In the genomic region with DNA sequence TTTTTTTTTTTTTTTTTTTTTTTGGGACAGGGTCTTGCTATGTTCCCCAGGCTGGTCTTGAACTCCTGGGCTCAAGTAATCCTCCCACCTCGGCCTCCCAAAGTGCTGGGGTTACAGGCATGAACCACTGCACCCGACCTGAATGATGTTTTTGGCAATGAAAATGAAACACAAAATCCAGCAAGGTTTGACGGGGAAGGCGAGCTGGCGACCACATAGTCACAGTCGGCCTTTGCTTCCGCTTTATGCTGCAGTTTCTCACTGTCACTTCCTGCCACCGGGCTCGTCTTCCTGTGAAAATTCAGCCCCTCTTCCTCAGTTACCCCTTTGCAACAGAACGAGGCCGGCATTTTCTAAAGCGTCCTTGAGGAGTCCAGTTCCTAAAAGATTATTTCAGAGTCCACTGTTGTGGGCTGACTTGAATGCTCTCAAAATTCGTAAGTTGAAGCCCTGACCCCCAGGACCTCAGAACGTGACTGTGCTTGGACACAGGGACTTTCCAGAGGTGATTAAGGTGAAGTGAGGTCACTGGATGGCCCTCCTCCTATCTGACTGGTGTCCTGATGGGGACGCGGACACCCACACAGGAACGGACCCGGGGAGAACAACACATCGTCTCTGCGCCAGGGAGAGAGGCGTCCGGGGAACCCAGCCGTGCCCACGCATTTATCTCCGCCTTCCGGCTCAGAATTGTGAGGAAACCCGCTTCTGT, we compare ENCODE assay signal across 7 cellular contexts. TPM values are rescaled to one million over a fixed set of nuclear protein-coding genes. Genes with fewer than 3 reads are reported as not detected.
DNase-seq lines count a peak whose midpoint lies in the region; ATAC-seq lines count a peak whose summit lies in the region.

No MANE protein-coding gene starts in this region.

- H2BK5ac ChIP-seq in neuronal stem cell (ENCODE audit: low read length), result no peak overlapping the region

- H3K36me3 Mint-ChIP-seq in activated naive CD4-positive, alpha-beta T cell treated with anti-CD3 and anti-CD28 coated beads, Interleukin-2, amount 50 U/mL, for 24 hours, result no peaks in the 10 kb centered on the region

- H4K91ac ChIP-seq in neuronal stem cell (ENCODE audit: low read depth, low read length, poor library complexity), result no peak overlapping the region

- H3K4me3 ChIP-seq in neuronal stem cell (ENCODE audit: low read length in 2 of 2), result no peak overlapping the region

- no peak overlapping the region for H3K4ac ChIP-seq in neuronal stem cell (ENCODE audit: low read length)

- H3K9me3 ChIP-seq in neuronal stem cell (replicated peaks in 1 of 2; ENCODE audit: control insufficient read depth in 2 of 2, insufficient read depth in 1 of 2, low read depth in 1 of 2, low read length in 2 of 2), result peaks cover 2 to 5% of the 10 kb centered on the region in 2 donors

- peak overlapping the region; percentile 95 for H3K27ac Mint-ChIP-seq in activated naive CD4-positive, alpha-beta T cell treated with anti-CD3 and anti-CD28 coated beads, Interleukin-2, amount 50 U/mL, for 24 hours

- H3K4me3 Mint-ChIP-seq in activated naive CD4-positive, alpha-beta T cell treated with anti-CD3 and anti-CD28 coated beads, Interleukin-2, amount 50 U/mL, for 24 hours, result peak overlapping the region; percentile 88

- WGBS in neuronal stem cell (ENCODE audit: extremely low coverage in 2 of 2, insufficient read length in 2 of 2, insufficient replicate concordance in 1 of 2), 2 donors, result no CpG with 5 or more reads among the region's 27 CpGs

- no peak overlapping the region for H4K8ac ChIP-seq in neuronal stem cell (ENCODE audit: low read depth, low read length)

- peaks cover 76% of the 10 kb centered on the region for H3K4me1 Mint-ChIP-seq in activated naive CD4-positive, alpha-beta T cell treated with anti-CD3 and anti-CD28 coated beads, Interleukin-2, amount 50 U/mL, for 24 hours

- no peaks in the 10 kb centered on the region for H3K36me3 ChIP-seq in neuronal stem cell (replicated peaks in 1 of 2; ENCODE audit: control insufficient read depth in 2 of 2, insufficient read depth in 2 of 2, low read length in 2 of 2)

- H3K79me1 ChIP-seq in neuronal stem cell (ENCODE audit: low read depth, low read length), result peaks cover 4% of the 10 kb centered on the region

- no peak overlapping the region for H3K27ac ChIP-seq in neuronal stem cell (replicated peaks; ENCODE audit: low read length)

- H2AFZ ChIP-seq in neuronal stem cell (ENCODE audit: low read length), result peak overlapping the region; percentile 73

- no peak overlapping the region for H3K9ac ChIP-seq in neuronal stem cell (ENCODE audit: low read depth, low read length, poor library complexity)

- H3K27me3 Mint-ChIP-seq in activated naive CD4-positive, alpha-beta T cell treated with anti-CD3 and anti-CD28 coated beads, Interleukin-2, amount 50 U/mL, for 24 hours, result no peaks in the 10 kb centered on the region

- no peaks in the 10 kb centered on the region for H3K9me3 Mint-ChIP-seq in activated naive CD4-positive, alpha-beta T cell treated with anti-CD3 and anti-CD28 coated beads, Interleukin-2, amount 50 U/mL, for 24 hours

- no peaks in the 10 kb centered on the region for H3K27me3 ChIP-seq in neuronal stem cell (ENCODE audit: control insufficient read depth in 3 of 3, insufficient read depth in 3 of 3, low read depth in 1 of 3, low read length in 3 of 3)

- no peak overlapping the region for H3K4me2 ChIP-seq in neuronal stem cell (ENCODE audit: insufficient read depth, low read length, poor library complexity, severe bottlenecking)

- H2BK120ac ChIP-seq in neuronal stem cell (ENCODE audit: low read depth, low read length), result no peak overlapping the region

- no peak overlapping the region for H2BK15ac ChIP-seq in neuronal stem cell (ENCODE audit: low read length)

- no peak overlapping the region for H3K23ac ChIP-seq in neuronal stem cell (ENCODE audit: low read depth, low read length, poor library complexity)

- DNase-seq in SKM-1 treated with dmso at 0.1 percent for 144 hours (lab: John Stamatoyannopoulos, UW; ENCODE audit: unreplicated experiment), result peak; percentile 88
- no peak for DNase-seq in neuronal stem cell (ENCODE audit: low spot score)
- no peak for DNase-seq in DMS114 treated with DMSO at 0.1 percent for 48 hours (lab: John Stamatoyannopoulos, UW; ENCODE audit: unreplicated experiment)
- no peak for DNase-seq in AG08396 (ENCODE audit: low spot score)

- no peak overlapping the region for H2BK12ac ChIP-seq in neuronal stem cell (ENCODE audit: low read length)

- no peak overlapping the region for H3K14ac ChIP-seq in neuronal stem cell (ENCODE audit: low read length)

- no peak overlapping the region for H3K18ac ChIP-seq in neuronal stem cell (ENCODE audit: low read length)

- H3K4me1 ChIP-seq in neuronal stem cell (ENCODE audit: control insufficient read depth in 2 of 2, insufficient read depth in 1 of 2, low read depth in 1 of 2, low read length in 2 of 2), result peaks cover 19 to 23% of the 10 kb centered on the region in 2 donors

- peak; percentile 26 for ATAC-seq in GM21717 (IDR thresholded peaks at IDR 0.05; ENCODE audit: unreplicated experiment)
- no peak for ATAC-seq in GM19467 (IDR thresholded peaks at IDR 0.05; ENCODE audit: unreplicated experiment)

- no peak overlapping the region for H2AK5ac ChIP-seq in neuronal stem cell (ENCODE audit: low read depth, low read length)

RNA-seq across cellular contexts. Expression of gene BID, which starts 2.9 kb away (rescaled TPM):
- 25.3 TPM for polyA plus RNA-seq in neuronal stem cell (2013, experiment 1 of 2)
- polyA plus RNA-seq in neuronal stem cell (2013, experiment 2 of 2), result 27.6 TPM
